ENCODE assay signal across 8 cellular contexts in genomic region chr16:53372942-53373871, GRCh38.
DNase-seq lines count a peak whose midpoint lies in the region; ATAC-seq, FAIRE-seq and TF ChIP-seq lines count a peak whose summit lies in the region.

No MANE protein-coding gene starts in this region.

- ATAC-seq in HG03196 (IDR thresholded peaks at IDR 0.05; ENCODE audit: unreplicated experiment) (peak; percentile 89), HG03469 (IDR thresholded peaks at IDR 0.05; ENCODE audit: unreplicated experiment) (no peak)

- peak; percentile 25 for DNase-seq in activated CD8-positive, alpha-beta memory T cell treated with anti-CD3 and anti-CD28 coated beads, Interleukin-2, amount 50 U/mL, for 1 hour (ENCODE audit: extremely low read depth)
- DNase-seq in glutamatergic neuron (peak; percentile 36), frontal cortex (ENCODE audit: low spot score in 2 of 2) (no peak), MG63 (no peak)
- peak; percentile 70 for DNase-seq in stimulated activated CD4-positive, alpha-beta T cell treated with anti-CD3 and anti-CD28 coated beads, Interleukin-1b, Interleukin-23, amount 100 ng/mL, for 48 hours

- H3K27me3 Mint-ChIP-seq in glutamatergic neuron (ENCODE audit: unreplicated experiment) = peaks cover 2% of the 10 kb centered on the region

- no peak overlapping the region for H3K27ac Mint-ChIP-seq in glutamatergic neuron (ENCODE audit: unreplicated experiment)

- no peak overlapping the region for H3K4me3 Mint-ChIP-seq in glutamatergic neuron (ENCODE audit: unreplicated experiment)

- H3K4me3 ChIP-seq in MG63 = no peak overlapping the region

- peak overlapping the region; percentile 85 for H3K27ac ChIP-seq in 22Rv1

- H3K9me3 ChIP-seq in MG63 = no peaks in the 10 kb centered on the region

- TF ChIP-seq CTCF in 22Rv1 (IDR thresholded peaks at IDR 0.05) = peak; percentile 34
- no peak for TF ChIP-seq CTCF in glutamatergic neuron (IDR thresholded peaks at IDR 0.05; ENCODE audit: partially characterized antibody, unreplicated experiment)

- no peaks in the 10 kb centered on the region for H3K9me3 Mint-ChIP-seq in glutamatergic neuron (ENCODE audit: unreplicated experiment)

- no peaks in the 10 kb centered on the region for H3K36me3 Mint-ChIP-seq in glutamatergic neuron (ENCODE audit: unreplicated experiment)

- FAIRE-seq in frontal cortex (lab: Jason Lieb, UNC) = no peak

- H3K4me1 Mint-ChIP-seq in glutamatergic neuron (ENCODE audit: low read depth, unreplicated experiment) = no peaks in the 10 kb centered on the region

- H3K36me3 ChIP-seq in MG63 = no peaks in the 10 kb centered on the region

- peaks cover 62% of the 10 kb centered on the region for H3K27me3 ChIP-seq in MG63

Comparison
In these comparisons a context has a peak if more than half of its experiments do, and no peak if none do; other contexts are left out.
1. DNase-seq: peak in activated CD8-positive, alpha-beta memory T cell treated with anti-CD3 and anti-CD28 coated beads, Interleukin-2, amount 50 U/mL, for 1 hour (single experiment), glutamatergic neuron (single experiment) and stimulated activated CD4-positive, alpha-beta T cell treated with anti-CD3 and anti-CD28 coated beads, Interleukin-1b, Interleukin-23, amount 100 ng/mL, for 48 hours (single experiment); none in frontal cortex (0 of 2) and MG63 (single experiment).